In the genomic region with DNA sequence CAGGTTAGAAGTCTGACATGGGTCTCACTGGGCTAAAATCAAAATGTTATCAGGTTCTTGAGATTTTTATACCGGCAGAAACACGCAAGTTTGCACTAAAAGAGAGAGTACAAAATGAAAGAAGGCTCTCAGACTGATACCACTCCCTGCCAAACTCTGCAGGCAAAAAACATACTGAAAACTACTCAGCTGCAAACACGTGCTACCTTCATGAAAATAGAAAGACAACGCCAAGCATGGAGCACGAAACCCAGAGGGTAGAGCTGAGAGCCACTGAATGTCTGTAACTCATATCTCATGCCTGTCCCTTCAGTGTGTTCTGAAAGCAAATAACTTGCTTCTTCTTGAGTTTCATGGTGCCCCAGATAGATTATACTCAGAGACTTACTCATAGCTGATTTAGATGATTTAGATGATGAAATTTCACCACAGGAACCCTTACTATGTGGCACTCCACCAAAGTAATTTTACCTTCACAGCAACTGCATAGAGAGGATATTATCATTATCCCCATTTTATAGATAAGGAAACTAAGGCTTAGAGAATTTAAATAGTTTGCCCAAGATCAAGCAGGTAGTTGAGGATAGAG, we compare ENCODE assay signal across 18 cellular contexts.
DNase-seq lines count a peak whose midpoint lies in the region; ATAC-seq and TF ChIP-seq lines count a peak whose summit lies in the region.
"Had no signal": no experiment of that assay in that cellular context is flagged by ENCODE, and none has a peak within 500 bp of the region (broad histone marks: within the 10 kb centered on the region; RNA-seq: fewer than 3 reads in every experiment).

No MANE protein-coding gene starts in this region.

- no peak for TF ChIP-seq CTCF in fibroblast of pulmonary artery (IDR thresholded peaks at IDR 0.05; ENCODE audit: low read length, missing control alignments)
- no peak for TF ChIP-seq CTCF in ascending aorta (IDR thresholded peaks at IDR 0.05)

- DNase-seq in EH (ENCODE audit: low read depth) (peak; percentile 52), NCI-H226 (peak; percentile 52), fibroblast of pulmonary artery (ENCODE audit: low read depth) (peak; percentile 14), midbrain (lab: John Stamatoyannopoulos, UW) (no peak), NCI-H2107 treated with DMSO at 0.1 percent for 48 hours (lab: John Stamatoyannopoulos, UW; ENCODE audit: unreplicated experiment) (no peak), DMS153 treated with DMSO at 0.1 percent for 48 hours (lab: John Stamatoyannopoulos, UW; ENCODE audit: unreplicated experiment) (no peak), ascending aorta (ENCODE audit: low spot score in 2 of 2) (no peak)
- DNase-seq: activated CD4-positive, CD25-positive, alpha-beta regulatory T cell; activated T-cell treated with anti-CD3 and anti-CD28 coated beads, Interleukin-2, amount 50 U/mL, for 48 hours; caudate nucleus; erythroblast; NCI-H1048; NCI-H524; stimulated activated CD4-positive, alpha-beta T cell treated with anti-CD3 and anti-CD28 coated beads, Interleukin-2, amount 100 ng/mL, for 24 hours; stomach had no signal

- intact Hi-C loops in ascending aorta (cut with DNase I), result no loop called here

- H3K4me3 ChIP-seq in fibroblast of pulmonary artery (replicated peaks; ENCODE audit: low read depth, low read length) (no peak overlapping the region), ascending aorta (no peak overlapping the region)
- H3K4me3 ChIP-seq: SK-N-MC, stomach had no signal

- no peaks in the 10 kb centered on the region for H3K27me3 ChIP-seq in ascending aorta
- H3K27me3 ChIP-seq: stomach had no signal

- no peak overlapping the region for H3K27ac ChIP-seq in ascending aorta
- H3K27ac ChIP-seq: C4-2B, SK-N-MC, stomach had no signal

- H3K9me3 ChIP-seq in ascending aorta, result no peaks in the 10 kb centered on the region
- H3K9me3 ChIP-seq: stomach had no signal

- peak; percentile 78 for ATAC-seq in GM21717 (IDR thresholded peaks at IDR 0.05; ENCODE audit: unreplicated experiment)

- H3K4me1 ChIP-seq in ascending aorta, result no peaks in the 10 kb centered on the region
- H3K4me1 ChIP-seq: stomach had no signal

- H3K36me3 ChIP-seq in ascending aorta, result no peaks in the 10 kb centered on the region
- H3K36me3 ChIP-seq: stomach had no signal

Comparison
In these comparisons a context has a peak if more than half of its experiments do, and no peak if none do; other contexts are left out.
1. DNase-seq: peak in EH (single experiment), NCI-H226 (single experiment) and fibroblast of pulmonary artery (single experiment); none in midbrain (single experiment), NCI-H2107 treated with DMSO at 0.1 percent for 48 hours (single experiment), DMS153 treated with DMSO at 0.1 percent for 48 hours (single experiment) and ascending aorta (0 of 2).